In genomic region chr9:105320568-105320967, GRCh38 we compare ENCODE assay signal across 18 cellular contexts.
A peak's percentile ranks its signal among the peaks of the same experiment; 100 is the strongest.
DNase-seq lines count a peak whose midpoint lies in the region; ATAC-seq and TF ChIP-seq lines count a peak whose summit lies in the region.
"Had no signal": no experiment of that assay in that cellular context is flagged by ENCODE, and none has a peak within 500 bp of the region (broad histone marks: within the 10 kb centered on the region; RNA-seq: fewer than 3 reads in every experiment).

No MANE protein-coding gene starts in this region.

- H3K4me3 Mint-ChIP-seq in activated naive CD8-positive, alpha-beta T cell treated with anti-CD3 and anti-CD28 coated beads for 36 hours = no peak overlapping the region
- no peak overlapping the region for H3K4me3 Mint-ChIP-seq in endodermal cell
- H3K4me3 Mint-ChIP-seq: brain, GM23338 had no signal

- H3K27ac Mint-ChIP-seq in activated naive CD8-positive, alpha-beta T cell treated with anti-CD3 and anti-CD28 coated beads for 36 hours = no peak overlapping the region
- H3K27ac Mint-ChIP-seq in endodermal cell = no peak overlapping the region
- H3K27ac Mint-ChIP-seq: GM23338 had no signal

- H2AFZ ChIP-seq in trophoblast cell (ENCODE audit: insufficient read depth, low read length, poor library complexity) = no peak overlapping the region
- H2AFZ ChIP-seq: GM23338 had no signal

- WGBS in trophoblast cell (ENCODE audit: extremely low coverage, insufficient coverage, insufficient read length) = no CpG with 5 or more reads among the region's 3 CpGs
- 93 to 100% methylated on average over 2 to 3 of the region's 3 CpGs for WGBS in endodermal cell (ENCODE audit: insufficient coverage in 1 of 2, insufficient read length in 1 of 2), 2 experiments

- H3K36me3 Mint-ChIP-seq in activated naive CD8-positive, alpha-beta T cell treated with anti-CD3 and anti-CD28 coated beads for 36 hours = peaks cover 5% of the 10 kb centered on the region
- H3K36me3 Mint-ChIP-seq in endodermal cell (ENCODE audit: low read depth) = peaks cover 29% of the 10 kb centered on the region

- no peak overlapping the region for H3K4me2 ChIP-seq in trophoblast cell (ENCODE audit: low read length)
- H3K4me2 ChIP-seq: GM23338 had no signal

- H3K27me3 Mint-ChIP-seq in activated naive CD8-positive, alpha-beta T cell treated with anti-CD3 and anti-CD28 coated beads for 36 hours = no peaks in the 10 kb centered on the region
- H3K27me3 Mint-ChIP-seq in endodermal cell (ENCODE audit: insufficient read depth) = no peaks in the 10 kb centered on the region
- H3K27me3 Mint-ChIP-seq: brain had no signal

- no peak overlapping the region for H2BK120ac ChIP-seq in trophoblast cell (ENCODE audit: insufficient read depth, low read length, poor library complexity)

- no peak overlapping the region for H4K12ac ChIP-seq in trophoblast cell (ENCODE audit: low read depth, low read length)

- no peak overlapping the region for H2BK12ac ChIP-seq in trophoblast cell (ENCODE audit: low read length)

- no peak for TF ChIP-seq CTCF in endodermal cell (conservative IDR thresholded peaks at IDR 0.05)

- no peak for DNase-seq in trophoblast cell
- DNase-seq in activated naive CD8-positive, alpha-beta T cell treated with anti-CD3 and anti-CD28 coated beads for 36 hours = no peak
- no peak for DNase-seq in endodermal cell
- DNase-seq: activated CD4-positive, alpha-beta T cell treated with anti-CD3 and anti-CD28 coated beads for 1 hour; activated naive CD4-positive, alpha-beta T cell; cortex of kidney; heart left ventricle; NCI-H345; right cardiac atrium; Right ventricle myocardium superior; stimulated activated CD4-positive, alpha-beta T cell treated with anti-CD3 and anti-CD28 coated beads, Interleukin-2, amount 100 ng/mL, for 24 hours had no signal

- no peaks in the 10 kb centered on the region for H3K4me1 ChIP-seq in trophoblast cell (ENCODE audit: control insufficient read depth in 1 of 2, insufficient read depth in 2 of 2, low read length in 2 of 2)
- peaks cover 8% of the 10 kb centered on the region for H3K4me1 ChIP-seq in endodermal cell (ENCODE audit: control insufficient read depth, insufficient read depth, low read length)
- H3K4me1 ChIP-seq: heart left ventricle, suprapubic skin had no signal

- H3K4me3 ChIP-seq in trophoblast cell (ENCODE audit: low read depth, low read length) = no peak overlapping the region
- no peak overlapping the region for H3K4me3 ChIP-seq in endodermal cell (ENCODE audit: low read length)
- H3K4me3 ChIP-seq: GM23338, heart left ventricle, suprapubic skin had no signal

- H3K79me1 ChIP-seq in trophoblast cell (ENCODE audit: low read length) = no peaks in the 10 kb centered on the region

- H3K36me3 ChIP-seq in trophoblast cell (ENCODE audit: control insufficient read depth in 1 of 2, insufficient read depth in 2 of 2, low read length in 2 of 2) (no peaks in the 10 kb centered on the region), endodermal cell (ENCODE audit: control insufficient read depth, insufficient read depth, low read length) (peaks cover 6% of the 10 kb centered on the region)

- H3K14ac ChIP-seq in trophoblast cell (ENCODE audit: low read length) = no peak overlapping the region

- H3K79me2 ChIP-seq in trophoblast cell (ENCODE audit: control insufficient read depth, insufficient read depth, low read length, poor library complexity) = no peaks in the 10 kb centered on the region

- no peak overlapping the region for H4K8ac ChIP-seq in trophoblast cell (ENCODE audit: low read depth, low read length)

- ATAC-seq in GM19372 (IDR thresholded peaks at IDR 0.05; ENCODE audit: low read depth, unreplicated experiment) = peak; percentile 86
- ATAC-seq in HG02588 (IDR thresholded peaks at IDR 0.05; ENCODE audit: unreplicated experiment) = peak; percentile 82
- ATAC-seq in HG03354 (IDR thresholded peaks at IDR 0.05; ENCODE audit: poor library complexity, severe bottlenecking, unreplicated experiment) = peak; percentile 60
- no peak for ATAC-seq in GM19455 (IDR thresholded peaks at IDR 0.05; ENCODE audit: unreplicated experiment)
- ATAC-seq: GM23338, heart left ventricle, right cardiac atrium had no signal

- no peaks in the 10 kb centered on the region for H3K4me1 Mint-ChIP-seq in activated naive CD8-positive, alpha-beta T cell treated with anti-CD3 and anti-CD28 coated beads for 36 hours
- peaks cover 12% of the 10 kb centered on the region for H3K4me1 Mint-ChIP-seq in endodermal cell
- H3K4me1 Mint-ChIP-seq: brain, GM23338 had no signal

- no peak overlapping the region for H2AK5ac ChIP-seq in trophoblast cell (ENCODE audit: low read length)

- no peak overlapping the region for H3K9ac ChIP-seq in trophoblast cell (ENCODE audit: low read length)
- H3K9ac ChIP-seq in endodermal cell (ENCODE audit: extremely low read depth, low read length, poor library complexity, severe bottlenecking) = no peak overlapping the region

- no peak overlapping the region for H2BK5ac ChIP-seq in trophoblast cell (ENCODE audit: low read depth, low read length, poor library complexity)

- no peak overlapping the region for H3K23ac ChIP-seq in trophoblast cell (ENCODE audit: low read length)

- H3K27me3 ChIP-seq in trophoblast cell (ENCODE audit: insufficient read depth, low read length) = no peaks in the 10 kb centered on the region
- H3K27me3 ChIP-seq in endodermal cell (ENCODE audit: control insufficient read depth, insufficient read depth, low read length, poor library complexity, severe bottlenecking) = no peaks in the 10 kb centered on the region
- H3K27me3 ChIP-seq: heart left ventricle, suprapubic skin had no signal

- H3K27ac ChIP-seq in trophoblast cell (ENCODE audit: low read depth, low read length) (no peak overlapping the region), endodermal cell (ENCODE audit: low read depth, low read length) (no peak overlapping the region)
- H3K27ac ChIP-seq: heart left ventricle, suprapubic skin had no signal

- no peak overlapping the region for H3K18ac ChIP-seq in trophoblast cell (ENCODE audit: low read length)

- H4K91ac ChIP-seq in trophoblast cell (ENCODE audit: low read depth, low read length) = no peak overlapping the region

- H3K4ac ChIP-seq in trophoblast cell (ENCODE audit: low read depth, low read length) = no peak overlapping the region

- H3K9me3 ChIP-seq in trophoblast cell (ENCODE audit: insufficient read depth, low read depth, low read length) = no peaks in the 10 kb centered on the region
- H3K9me3 ChIP-seq in endodermal cell (ENCODE audit: control insufficient read depth, low read length) = no peaks in the 10 kb centered on the region
- H3K9me3 ChIP-seq: heart left ventricle, suprapubic skin had no signal

- H3K9me3 Mint-ChIP-seq in activated naive CD8-positive, alpha-beta T cell treated with anti-CD3 and anti-CD28 coated beads for 36 hours = no peaks in the 10 kb centered on the region
- peaks cover 2% of the 10 kb centered on the region for H3K9me3 Mint-ChIP-seq in endodermal cell
- H3K9me3 Mint-ChIP-seq: GM23338 had no signal
